1 cellular context compared by ENCODE assay signal in genomic region chr10:124418726-124419501, GRCh38.
A peak's percentile ranks its signal among the peaks of the same experiment; 100 is the strongest.
TF ChIP-seq lines count a peak whose summit lies in the region.

Gene OAT (minus strand): TSS chr10:124418923. CDS start chr10:124412171, 6,752 bp downstream.

TF ChIP-seq in K562, 482 proteins besides CTCF, POLR2A, EP300 and RAD21 (continued from another document and continues in another):
- TF ChIP-seq VEZF1 (CRISPR knock-in tag; IDR thresholded peaks at IDR 0.05) (0 out of 2 replicates have a peak, but pooled peaks have one; percentile 19), BMI1 (IDR thresholded peaks at IDR 0.05; ENCODE audit: low read length) (no peak), USF2 (CRISPR knock-in tag; IDR thresholded peaks at IDR 0.05) (no peak), CCNT2 (IDR thresholded peaks at IDR 0.05; ENCODE audit: borderline replicate concordance, extremely low read depth, insufficient read length, low read depth, low read length) (no peak), PTTG1 (tag; IDR thresholded peaks at IDR 0.05; ENCODE audit: low read depth) (no peak), ARID3A (IDR thresholded peaks at IDR 0.05; ENCODE audit: borderline replicate concordance, low read depth, low read length) (no peak), STAG1 (CRISPR knock-in tag; IDR thresholded peaks at IDR 0.05; ENCODE audit: borderline replicate concordance) (no peak), TAF9B (IDR thresholded peaks at IDR 0.05; ENCODE audit: partially characterized antibody) (peak; percentile 21), LEF1 (IDR thresholded peaks at IDR 0.05) (no peak), ZNF444 (CRISPR knock-in tag; IDR thresholded peaks at IDR 0.05) (no peak), KLF13 (tag; IDR thresholded peaks at IDR 0.05; ENCODE audit: borderline replicate concordance, low read depth) (no peak), DACH1 (IDR thresholded peaks at IDR 0.05; ENCODE audit: partially characterized antibody) (no peak), MNT (conservative IDR thresholded peaks at IDR 0.05) (peak; percentile 79 to 88), TAF15 (IDR thresholded peaks at IDR 0.05; ENCODE audit: low read depth, low read length) (no peak), TOE1 (IDR thresholded peaks at IDR 0.05; ENCODE audit: borderline replicate concordance) (no peak), TOE1 (CRISPR knock-in tag; IDR thresholded peaks at IDR 0.05; ENCODE audit: borderline replicate concordance, low read depth) (no peak), AFF4 (CRISPR knock-in tag; IDR thresholded peaks at IDR 0.05) (no peak), ATF4 (CRISPR knock-in tag; IDR thresholded peaks at IDR 0.05) (no peak), ZNF263 (CRISPR knock-in tag; IDR thresholded peaks at IDR 0.05; ENCODE audit: borderline replicate concordance) (no peak), ZC3H4 (CRISPR knock-in tag; IDR thresholded peaks at IDR 0.05; ENCODE audit: borderline replicate concordance) (0 out of 2 replicates have a peak, but pooled peaks have one; percentile 1), TBL1XR1 (IDR thresholded peaks at IDR 0.05; ENCODE audit: low read length in 2 of 2) (no peak), HDAC2 (IDR thresholded peaks at IDR 0.05) (no peak), TAF7 (tag; IDR thresholded peaks at IDR 0.05) (no peak), GABPA (tag; conservative IDR thresholded peaks at IDR 0.05; ENCODE audit: low read depth) (no peak), ZNF717 (CRISPR knock-in tag; IDR thresholded peaks at IDR 0.05) (no peak), MYC (IDR thresholded peaks at IDR 0.05; ENCODE audit: low read depth, low read length) (peak; percentile 39; the same call in 1 of the 2 replicates), MYC (CRISPR knock-in tag; IDR thresholded peaks at IDR 0.05; ENCODE audit: borderline replicate concordance, low read depth) (no peak), NR2C2 (CRISPR knock-in tag; IDR thresholded peaks at IDR 0.05) (no peak), NR2C2 (tag; IDR thresholded peaks at IDR 0.05) (no peak), ARHGAP35 (IDR thresholded peaks at IDR 0.05; ENCODE audit: partially characterized antibody) (no peak), BRCA1 (IDR thresholded peaks at IDR 0.05) (no peak), BRCA1 (CRISPR knock-in tag; IDR thresholded peaks at IDR 0.05) (no peak), ZNF277 (CRISPR knock-in tag; IDR thresholded peaks at IDR 0.05; ENCODE audit: borderline replicate concordance) (no peak), HNRNPLL (IDR thresholded peaks at IDR 0.05; ENCODE audit: low read depth, low read length, poor library complexity, severe bottlenecking) (no peak), SMC3 (conservative IDR thresholded peaks at IDR 0.05; ENCODE audit: insufficient read depth, low read depth, low read length) (no peak), ZNF655 (CRISPR knock-in tag; IDR thresholded peaks at IDR 0.05) (no peak), ZNF609 (CRISPR knock-in tag; IDR thresholded peaks at IDR 0.05; ENCODE audit: borderline replicate concordance) (no peak), ADNP (tag; IDR thresholded peaks at IDR 0.05) (no peak), XRCC5 (IDR thresholded peaks at IDR 0.05; ENCODE audit: low read depth, low read length) (0 out of 2 replicates have a peak, but pooled peaks have one; percentile 42), TRIM24 (IDR thresholded peaks at IDR 0.05) (no peak), CXXC5 (CRISPR knock-in tag; IDR thresholded peaks at IDR 0.05) (peak; percentile 75), EP400 (IDR thresholded peaks at IDR 0.05) (peak; percentile 25), ZNF707 (CRISPR knock-in tag; conservative IDR thresholded peaks at IDR 0.05) (no peak), IRF2 (CRISPR knock-in tag; IDR thresholded peaks at IDR 0.05) (no peak), FUS (optimal IDR thresholded peaks at IDR 0.05; ENCODE audit: low read depth, low read length) (no peak), SP2 (IDR thresholded peaks at IDR 0.05; ENCODE audit: extremely low read depth, low read depth, low read length, poor library complexity, severe bottlenecking) (peak; percentile 26)
